Comparison of ENCODE assay signal across 19 cellular contexts in genomic region chr7:128886391-128887168, GRCh38. TPM values are rescaled to one million over a fixed set of nuclear protein-coding genes. Genes with fewer than 3 reads are reported as not detected.
"Had no signal": no experiment of that assay in that cellular context is flagged by ENCODE, and none has a peak within 500 bp of the region (broad histone marks: within the 10 kb centered on the region; RNA-seq: fewer than 3 reads in every experiment).

No MANE protein-coding gene starts in this region.

- H3K27ac Mint-ChIP-seq: activated CD4-positive, alpha-beta T cell treated with anti-CD3 and anti-CD28 coated beads for 36 hours; activated CD8-positive, alpha-beta T cell treated with anti-CD3 and anti-CD28 coated beads for 36 hours; activated naive CD4-positive, alpha-beta T cell treated with anti-CD3 and anti-CD28 coated beads, Interleukin-2, amount 50 U/mL, for 24 hours had no signal

- H3K4me1 ChIP-seq: colonic mucosa had no signal

- DNase-seq: activated CD4-positive, alpha-beta T cell treated with anti-CD3 and anti-CD28 coated beads for 36 hours; activated CD8-positive, alpha-beta T cell treated with anti-CD3 and anti-CD28 coated beads for 36 hours; activated effector memory CD4-positive, alpha-beta T cell treated with Interleukin-2 at 50 U/mL for 16 hours; activated T-cell treated with anti-CD3 and anti-CD28 coated beads, Interleukin-2, amount 50 U/mL, for 4 hours; amniotic stem cell; colonic mucosa; esophagus squamous epithelium; glutamatergic neuron; small intestine; stimulated activated CD4-positive, alpha-beta T cell treated with anti-CD3 and anti-CD28 coated beads, Interleukin-4, amount 100 ng/mL, for 4 hours; stimulated activated CD8-positive, alpha-beta memory T cell treated with anti-CD3 and anti-CD28 coated beads, Interleukin-4, amount 100 ng/mL, for 48 hours; stimulated activated naive CD4-positive, alpha-beta T cell treated with Interleukin-2 at 50 U/mL for 16 hours; substantia nigra had no signal

- H3K27ac ChIP-seq: colonic mucosa, esophagus squamous epithelium, neutrophil, tibial nerve, vagina had no signal

- H3K9me3 ChIP-seq: colonic mucosa, esophagus squamous epithelium, neutrophil, tibial nerve, vagina had no signal

- H3K4me3 Mint-ChIP-seq: activated CD4-positive, alpha-beta T cell treated with anti-CD3 and anti-CD28 coated beads for 36 hours; activated CD8-positive, alpha-beta T cell treated with anti-CD3 and anti-CD28 coated beads for 36 hours; activated naive CD4-positive, alpha-beta T cell treated with anti-CD3 and anti-CD28 coated beads, Interleukin-2, amount 50 U/mL, for 24 hours; activated T-cell treated with anti-CD3 and anti-CD28 coated beads, Interleukin-2, amount 50 U/mL, for 4 hours had no signal

- H3K4me1 Mint-ChIP-seq: activated CD4-positive, alpha-beta T cell treated with anti-CD3 and anti-CD28 coated beads for 36 hours had no signal

- H3K27me3 ChIP-seq: vagina had no signal

- H3K9me3 Mint-ChIP-seq: activated CD8-positive, alpha-beta T cell treated with anti-CD3 and anti-CD28 coated beads for 36 hours; activated naive CD4-positive, alpha-beta T cell treated with anti-CD3 and anti-CD28 coated beads, Interleukin-2, amount 50 U/mL, for 24 hours; activated T-cell treated with anti-CD3 and anti-CD28 coated beads, Interleukin-2, amount 50 U/mL, for 4 hours had no signal

- H3K36me3 Mint-ChIP-seq: activated naive CD4-positive, alpha-beta T cell treated with anti-CD3 and anti-CD28 coated beads, Interleukin-2, amount 50 U/mL, for 24 hours had no signal

- H3K4me3 ChIP-seq: colonic mucosa, esophagus squamous epithelium, tibial nerve, vagina had no signal

- H3K36me3 ChIP-seq: colonic mucosa, esophagus squamous epithelium, neutrophil, tibial nerve, vagina had no signal

RNA-seq across cellular contexts. Expression of gene KCP, which starts 23.9 kb away (rescaled TPM):
- total RNA-seq: activated CD4-positive, alpha-beta T cell treated with anti-CD3 and anti-CD28 coated beads for 36 hours; activated CD8-positive, alpha-beta T cell treated with anti-CD3 and anti-CD28 coated beads for 36 hours; fibroblast of villous mesenchyme; lung microvascular endothelial cell had no signal

RNA-seq across cellular contexts. Expression of gene IRF5, which starts 51.1 kb away (rescaled TPM):
- total RNA-seq: lung microvascular endothelial cell had no signal
